Comparison of ENCODE assay signal across 14 cellular contexts in genomic region chr22:29382575-29383328, GRCh38. TPM values are rescaled to one million over a fixed set of nuclear protein-coding genes. Genes with fewer than 3 reads are reported as not detected.
DNase-seq lines count a peak whose midpoint lies in the region; ATAC-seq and TF ChIP-seq lines count a peak whose summit lies in the region.
"Had no signal": no experiment of that assay in that cellular context is flagged by ENCODE, and none has a peak within 500 bp of the region (broad histone marks: within the 10 kb centered on the region; RNA-seq: fewer than 3 reads in every experiment).

No MANE protein-coding gene starts in this region.

- H3K4me2 ChIP-seq in OCI-LY7 (ENCODE audit: low read length) = peak overlapping the region; percentile 20

- no peak for ATAC-seq in CD8-positive, alpha-beta T cell
- no peak for ATAC-seq in GM19324 (IDR thresholded peaks at IDR 0.05; ENCODE audit: low FRiP score, unreplicated experiment)
- ATAC-seq in HG03108 (IDR thresholded peaks at IDR 0.05; ENCODE audit: unreplicated experiment) = no peak

- H3K4me1 Mint-ChIP-seq in CD8-positive, alpha-beta T cell (ENCODE audit: low read depth) = peaks cover 65% of the 10 kb centered on the region
- H3K4me1 Mint-ChIP-seq in dendritic cell treated with granulocyte-macrophage colony-stimulating factor and Interleukin-4, amounts not matched to agents 40 ng/mL and 50 ng/mL, for 4 days (ENCODE audit: low read depth) = peaks cover 84% of the 10 kb centered on the region

- no peaks in the 10 kb centered on the region for H3K27me3 Mint-ChIP-seq in CD8-positive, alpha-beta T cell (ENCODE audit: low read depth)
- H3K27me3 Mint-ChIP-seq in dendritic cell treated with granulocyte-macrophage colony-stimulating factor and Interleukin-4, amounts not matched to agents 40 ng/mL and 50 ng/mL, for 4 days = no peaks in the 10 kb centered on the region

- H3K9me3 ChIP-seq in CD8-positive, alpha-beta T cell (ENCODE audit: low read length) = no peaks in the 10 kb centered on the region
- H3K9me3 ChIP-seq in OCI-LY7 (ENCODE audit: low read length) (no peaks in the 10 kb centered on the region), mucosa of stomach (ENCODE audit: control insufficient read depth, low read length) (no peaks in the 10 kb centered on the region)

- no peak overlapping the region for H2AFZ ChIP-seq in OCI-LY7 (ENCODE audit: low read length)

- H3K79me2 ChIP-seq in OCI-LY7 (ENCODE audit: insufficient read depth, low read depth, low read length) = peaks cover 90% of the 10 kb centered on the region

- no peaks in the 10 kb centered on the region for H3K27me3 ChIP-seq in CD8-positive, alpha-beta T cell (ENCODE audit: insufficient read depth, low read length)
- no peaks in the 10 kb centered on the region for H3K27me3 ChIP-seq in mucosa of stomach (ENCODE audit: control insufficient read depth, insufficient read depth, low read length)

- H3K9me3 Mint-ChIP-seq in CD8-positive, alpha-beta T cell = no peaks in the 10 kb centered on the region
- no peaks in the 10 kb centered on the region for H3K9me3 Mint-ChIP-seq in dendritic cell treated with granulocyte-macrophage colony-stimulating factor and Interleukin-4, amounts not matched to agents 40 ng/mL and 50 ng/mL, for 4 days
- H3K9me3 Mint-ChIP-seq: T-helper 1 cell treated with Interleukin-12 subunit alpha and Interleukin-12 subunit beta and Interleukin-4 antibody, amounts not matched to agents 30 μg/mL and 1 μg/mL, for 36 hours had no signal

- H4K20me1 ChIP-seq in OCI-LY7 (ENCODE audit: insufficient read depth, low read length) = peaks cover 47% of the 10 kb centered on the region

- POLR2A ChIA-PET in CD8-positive, alpha-beta T cell (lab: Charles Lee) = interaction anchor here (0.7 kb wide), 1 partner anchor 57 kb away, joined by 3 read pairs; no protein-coding TSS in a partner anchor
- POLR2A ChIA-PET in OCI-LY7 (lab: Charles Lee) = interaction anchor here (0.8 kb wide), 1 partner anchor 19 kb away, joined by 4 read pairs; no protein-coding TSS in a partner anchor

- peaks cover 17% of the 10 kb centered on the region for H3K4me1 ChIP-seq in CD8-positive, alpha-beta T cell (ENCODE audit: insufficient read depth, low read length)
- H3K4me1 ChIP-seq in OCI-LY7 (ENCODE audit: insufficient read depth, low read length, poor library complexity, severe bottlenecking) = peaks cover 65% of the 10 kb centered on the region
- H3K4me1 ChIP-seq in mucosa of stomach (ENCODE audit: control insufficient read depth, insufficient read depth, low read length) = peaks cover 72% of the 10 kb centered on the region

- DNase-seq in CD8-positive, alpha-beta T cell = no peak
- DNase-seq in OCI-LY7 (ENCODE audit: low spot score) (no peak), NCI-H2081 (lab: John Stamatoyannopoulos, UW) (no peak), HuH-7.5 (ENCODE audit: low spot score) (no peak)
- DNase-seq: activated CD8-positive, alpha-beta memory T cell treated with anti-CD3 and anti-CD28 coated beads, Interleukin-2, amount 50 U/mL, for 48 hours; foreskin fibroblast; NCI-H146 had no signal

- H3K9ac ChIP-seq in mucosa of stomach (ENCODE audit: low read length) = peak overlapping the region; percentile 41

- no peak overlapping the region for H3K27ac ChIP-seq in CD8-positive, alpha-beta T cell (ENCODE audit: low read depth, low read length)
- H3K27ac ChIP-seq in OCI-LY7 (ENCODE audit: low read depth, low read length, poor library complexity, severe bottlenecking) = no peak overlapping the region

- peak overlapping the region; percentile 64 for H3K27ac Mint-ChIP-seq in CD8-positive, alpha-beta T cell
- peak overlapping the region; percentile 88 for H3K27ac Mint-ChIP-seq in dendritic cell treated with granulocyte-macrophage colony-stimulating factor and Interleukin-4, amounts not matched to agents 40 ng/mL and 50 ng/mL, for 4 days
- H3K27ac Mint-ChIP-seq: T-helper 1 cell treated with Interleukin-12 subunit alpha and Interleukin-12 subunit beta and Interleukin-4 antibody, amounts not matched to agents 30 μg/mL and 1 μg/mL, for 36 hours had no signal

- H3K36me3 ChIP-seq in CD8-positive, alpha-beta T cell (ENCODE audit: insufficient read depth, low read length) = no peaks in the 10 kb centered on the region
- H3K36me3 ChIP-seq in OCI-LY7 (ENCODE audit: insufficient read depth, low read length) (peaks cover 76% of the 10 kb centered on the region), mucosa of stomach (ENCODE audit: control insufficient read depth, insufficient read depth, low read length) (no peaks in the 10 kb centered on the region)

- H3K4me3 ChIP-seq in CD8-positive, alpha-beta T cell (ENCODE audit: low read depth, low read length) = no peak overlapping the region
- no peak overlapping the region for H3K4me3 ChIP-seq in OCI-LY7 (ENCODE audit: low read depth, low read length, poor library complexity, severe bottlenecking)
- H3K4me3 ChIP-seq in mucosa of stomach (ENCODE audit: low read length) = peak overlapping the region; percentile 5

- CTCF ChIA-PET in CD8-positive, alpha-beta T cell (lab: Charles Lee) = interaction anchor here (1.6 kb wide), 1 partner anchor 10 kb away, joined by 3 read pairs; no protein-coding TSS in a partner anchor
- CTCF ChIA-PET in OCI-LY7 (lab: Charles Lee; ENCODE audit: unreplicated experiment) = no interaction called here

- TF ChIP-seq CTCF in CD8-positive, alpha-beta T cell (IDR thresholded peaks at IDR 0.05) = no peak
- TF ChIP-seq CTCF in OCI-LY7 (conservative IDR thresholded peaks at IDR 0.05; ENCODE audit: low read length) = no peak

- no peak overlapping the region for H3K4me3 Mint-ChIP-seq in CD8-positive, alpha-beta T cell
- H3K4me3 Mint-ChIP-seq in dendritic cell treated with granulocyte-macrophage colony-stimulating factor and Interleukin-4, amounts not matched to agents 40 ng/mL and 50 ng/mL, for 4 days = peak overlapping the region; percentile 95
- H3K4me3 Mint-ChIP-seq: T-helper 1 cell treated with Interleukin-12 subunit alpha and Interleukin-12 subunit beta and Interleukin-4 antibody, amounts not matched to agents 30 μg/mL and 1 μg/mL, for 36 hours had no signal

- no TSS peak for BruUV-seq in OCI-LY7 (replicated peaks; lab: Mats Ljungman, UMichigan)

- intact Hi-C loops in CD8-positive, alpha-beta T cell (cut with DNase I, micrococcal nuclease) = no loop called here
- intact Hi-C loops in OCI-LY7 (cut with micrococcal nuclease; ENCODE audit: unreplicated experiment) = loop anchor here (10.0 kb wide), 1 partner anchor 1042 kb away; the partner anchor contains the start of gene MTFP1
- intact Hi-C loops in dendritic cell treated with granulocyte-macrophage colony-stimulating factor and Interleukin-4, amounts not matched to agents 40 ng/mL and 50 ng/mL, for 4 days (cut with micrococcal nuclease) = no loop called here

- no peaks in the 10 kb centered on the region for H3K9me2 ChIP-seq in OCI-LY7 (ENCODE audit: insufficient read depth, low read length)

- H3K36me3 Mint-ChIP-seq in CD8-positive, alpha-beta T cell = peaks cover 52% of the 10 kb centered on the region
- peaks cover 100% of the 10 kb centered on the region for H3K36me3 Mint-ChIP-seq in dendritic cell treated with granulocyte-macrophage colony-stimulating factor and Interleukin-4, amounts not matched to agents 40 ng/mL and 50 ng/mL, for 4 days (ENCODE audit: low read depth)

RNA-seq across cellular contexts. Expression of gene AP1B1, which starts 5.6 kb away (rescaled TPM):
- total RNA-seq in CD8-positive, alpha-beta T cell = 10 to 100 TPM; 27.9 to 28.1 TPM
- 84.6 and 111 TPM in 2 replicates for total RNA-seq in OCI-LY7 (2014; rRNA removed; shearing (Covaris generic))
- total RNA-seq in OCI-LY7 (2022) = 156 and 162 TPM in 2 replicates

RNA-seq across cellular contexts. Expression of gene RFPL1, which starts 55.6 kb away (rescaled TPM):
- not detected for total RNA-seq in CD8-positive, alpha-beta T cell
- not detected in 2 replicates for total RNA-seq in OCI-LY7 (2014; rRNA removed; shearing (Covaris generic))
- total RNA-seq in OCI-LY7 (2022) = not detected in 2 replicates
- total RNA-seq: chondrocyte, lower leg skin had no signal
